In the genomic region with DNA sequence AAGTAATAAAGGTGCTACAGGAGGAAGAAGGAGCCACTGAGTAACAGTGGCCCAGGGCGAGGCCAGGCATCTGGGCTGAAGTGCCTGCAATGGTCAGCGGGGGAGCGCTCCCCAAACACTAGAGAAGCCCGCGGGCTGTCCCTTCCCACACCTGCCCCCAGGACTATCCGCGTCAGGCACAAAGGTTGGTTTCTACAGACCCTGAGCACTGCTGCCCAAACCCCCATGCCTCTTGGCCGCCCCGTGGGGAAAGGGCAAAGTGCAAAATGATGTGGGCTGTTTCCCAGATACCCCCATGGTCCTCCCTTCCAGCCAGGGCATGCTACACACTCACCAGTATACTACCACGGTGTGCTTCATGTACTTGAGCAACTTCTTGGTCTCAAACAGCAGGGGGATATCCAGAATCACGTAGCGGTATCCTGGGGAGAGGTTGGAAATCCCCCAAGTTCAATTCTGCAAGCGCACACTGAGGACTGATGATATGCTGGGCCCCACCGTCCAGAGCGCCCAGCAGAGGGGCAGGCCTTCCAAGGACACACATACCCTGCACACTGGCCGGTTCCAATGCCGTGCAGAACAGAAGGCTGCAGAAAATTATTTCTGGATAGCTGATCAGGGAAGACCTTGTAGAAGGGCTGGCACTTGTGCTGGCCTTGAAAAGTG, we compare ENCODE assay signal across 1 cellular context.
TF ChIP-seq lines count a peak whose summit lies in the region.

No MANE protein-coding gene starts in this region.

TF ChIP-seq in GM12878, 131 proteins besides CTCF, POLR2A, EP300 and RAD21:
- TF ChIP-seq, protein P1, sequence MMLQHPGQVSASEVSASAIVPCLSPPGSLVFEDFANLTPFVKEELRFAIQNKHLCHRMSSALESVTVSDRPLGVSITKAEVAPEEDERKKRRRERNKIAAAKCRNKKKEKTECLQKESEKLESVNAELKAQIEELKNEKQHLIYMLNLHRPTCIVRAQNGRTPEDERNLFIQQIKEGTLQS (IDR thresholded peaks at IDR 0.05; ENCODE audit: borderline replicate concordance, extremely low read depth, low read depth, low read length): no peak
- TF ChIP-seq PML (IDR thresholded peaks at IDR 0.05; ENCODE audit: low read length) (no peak), SMAD5 (IDR thresholded peaks at IDR 0.05; ENCODE audit: low read depth) (no peak), TAF1 (IDR thresholded peaks at IDR 0.05; ENCODE audit: borderline replicate concordance, low read depth, low read length) (no peak), BACH1 (IDR thresholded peaks at IDR 0.05; ENCODE audit: borderline replicate concordance) (no peak), MYB (IDR thresholded peaks at IDR 0.05; ENCODE audit: borderline replicate concordance, low read depth, low read length) (no peak), NFXL1 (IDR thresholded peaks at IDR 0.05; ENCODE audit: borderline replicate concordance) (no peak), ZNF622 (IDR thresholded peaks at IDR 0.05) (no peak), CEBPB (IDR thresholded peaks at IDR 0.05; ENCODE audit: borderline replicate concordance in 1 of 2, low read depth in 2 of 2, low read length in 2 of 2) (no peak), CREM (IDR thresholded peaks at IDR 0.05; ENCODE audit: low read depth) (no peak), IKZF1 (conservative IDR thresholded peaks at IDR 0.05) (0 out of 2 replicates have a peak, but pooled peaks have one; percentile 20), RELA (IDR thresholded peaks at IDR 0.05; ENCODE audit: borderline replicate concordance, partially characterized antibody) (peak; percentile 91), ZNF217 (IDR thresholded peaks at IDR 0.05) (no peak), DPF2 (IDR thresholded peaks at IDR 0.05) (peak; percentile 52), NFYA (IDR thresholded peaks at IDR 0.05; ENCODE audit: borderline replicate concordance, low read depth, low read length) (no peak), SUZ12 (IDR thresholded peaks at IDR 0.05; ENCODE audit: unreplicated experiment) (no peak), CHD1 (IDR thresholded peaks at IDR 0.05; ENCODE audit: low read depth, low read length) (no peak), NBN (IDR thresholded peaks at IDR 0.05) (0 out of 2 replicates have a peak, but pooled peaks have one; percentile 25), BHLHE40 (IDR thresholded peaks at IDR 0.05; ENCODE audit: borderline replicate concordance in 1 of 2, low read depth in 2 of 2, low read length in 1 of 2) (no peak), MTA3 (IDR thresholded peaks at IDR 0.05; ENCODE audit: borderline replicate concordance, low read length) (no peak), KAT2A (conservative IDR thresholded peaks at IDR 0.05; ENCODE audit: control insufficient read depth, low read depth, low read length) (no peak), LARP7 (IDR thresholded peaks at IDR 0.05) (no peak), NR2C1 (IDR thresholded peaks at IDR 0.05) (no peak), CHD4 (IDR thresholded peaks at IDR 0.05) (no peak), RCOR1 (conservative IDR thresholded peaks at IDR 0.05; ENCODE audit: low read depth, low read length) (no peak), POLR2AphosphoS2 (IDR thresholded peaks at IDR 0.05; ENCODE audit: low read depth, low read length) (no peak), SMC3 (IDR thresholded peaks at IDR 0.05; ENCODE audit: borderline replicate concordance, low read length) (peak; percentile 29; the same call in 1 of the 2 replicates), YY1 (IDR thresholded peaks at IDR 0.05; ENCODE audit: low read depth, low read length) (no peak), SIN3A (IDR thresholded peaks at IDR 0.05; ENCODE audit: low read depth, low read length) (no peak)
- TF ChIP-seq, protein P2, sequence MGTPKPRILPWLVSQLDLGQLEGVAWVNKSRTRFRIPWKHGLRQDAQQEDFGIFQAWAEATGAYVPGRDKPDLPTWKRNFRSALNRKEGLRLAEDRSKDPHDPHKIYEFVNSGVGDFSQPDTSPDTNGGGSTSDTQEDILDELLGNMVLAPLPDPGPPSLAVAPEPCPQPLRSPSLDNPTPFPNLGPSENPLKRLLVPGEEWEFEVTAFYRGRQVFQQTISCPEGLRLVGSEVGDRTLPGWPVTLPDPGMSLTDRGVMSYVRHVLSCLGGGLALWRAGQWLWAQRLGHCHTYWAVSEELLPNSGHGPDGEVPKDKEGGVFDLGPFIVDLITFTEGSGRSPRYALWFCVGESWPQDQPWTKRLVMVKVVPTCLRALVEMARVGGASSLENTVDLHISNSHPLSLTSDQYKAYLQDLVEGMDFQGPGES (IDR thresholded peaks at IDR 0.05): no peak
- TF ChIP-seq, protein P3, sequence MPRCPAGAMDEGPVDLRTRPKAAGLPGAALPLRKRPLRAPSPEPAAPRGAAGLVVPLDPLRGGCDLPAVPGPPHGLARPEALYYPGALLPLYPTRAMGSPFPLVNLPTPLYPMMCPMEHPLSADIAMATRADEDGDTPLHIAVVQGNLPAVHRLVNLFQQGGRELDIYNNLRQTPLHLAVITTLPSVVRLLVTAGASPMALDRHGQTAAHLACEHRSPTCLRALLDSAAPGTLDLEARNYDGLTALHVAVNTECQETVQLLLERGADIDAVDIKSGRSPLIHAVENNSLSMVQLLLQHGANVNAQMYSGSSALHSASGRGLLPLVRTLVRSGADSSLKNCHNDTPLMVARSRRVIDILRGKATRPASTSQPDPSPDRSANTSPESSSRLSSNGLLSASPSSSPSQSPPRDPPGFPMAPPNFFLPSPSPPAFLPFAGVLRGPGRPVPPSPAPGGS (IDR thresholded peaks at IDR 0.05; ENCODE audit: borderline replicate concordance, insufficient read depth, low read depth, low read length, poor library complexity, severe bottlenecking): no peak
- TF ChIP-seq, protein P4, sequence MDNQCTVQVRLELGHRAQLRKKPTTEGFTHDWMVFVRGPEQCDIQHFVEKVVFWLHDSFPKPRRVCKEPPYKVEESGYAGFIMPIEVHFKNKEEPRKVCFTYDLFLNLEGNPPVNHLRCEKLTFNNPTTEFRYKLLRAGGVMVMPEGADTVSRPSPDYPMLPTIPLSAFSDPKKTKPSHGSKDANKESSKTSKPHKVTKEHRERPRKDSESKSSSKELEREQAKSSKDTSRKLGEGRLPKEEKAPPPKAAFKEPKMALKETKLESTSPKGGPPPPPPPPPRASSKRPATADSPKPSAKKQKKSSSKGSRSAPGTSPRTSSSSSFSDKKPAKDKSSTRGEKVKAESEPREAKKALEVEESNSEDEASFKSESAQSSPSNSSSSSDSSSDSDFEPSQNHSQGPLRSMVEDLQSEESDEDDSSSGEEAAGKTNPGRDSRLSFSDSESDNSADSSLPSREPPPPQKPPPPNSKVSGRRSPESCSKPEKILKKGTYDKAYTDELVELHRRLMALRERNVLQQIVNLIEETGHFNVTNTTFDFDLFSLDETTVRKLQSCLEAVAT (IDR thresholded peaks at IDR 0.05): peak; percentile 54; the same call in 1 of the 2 replicates
- TF ChIP-seq, protein P5, sequence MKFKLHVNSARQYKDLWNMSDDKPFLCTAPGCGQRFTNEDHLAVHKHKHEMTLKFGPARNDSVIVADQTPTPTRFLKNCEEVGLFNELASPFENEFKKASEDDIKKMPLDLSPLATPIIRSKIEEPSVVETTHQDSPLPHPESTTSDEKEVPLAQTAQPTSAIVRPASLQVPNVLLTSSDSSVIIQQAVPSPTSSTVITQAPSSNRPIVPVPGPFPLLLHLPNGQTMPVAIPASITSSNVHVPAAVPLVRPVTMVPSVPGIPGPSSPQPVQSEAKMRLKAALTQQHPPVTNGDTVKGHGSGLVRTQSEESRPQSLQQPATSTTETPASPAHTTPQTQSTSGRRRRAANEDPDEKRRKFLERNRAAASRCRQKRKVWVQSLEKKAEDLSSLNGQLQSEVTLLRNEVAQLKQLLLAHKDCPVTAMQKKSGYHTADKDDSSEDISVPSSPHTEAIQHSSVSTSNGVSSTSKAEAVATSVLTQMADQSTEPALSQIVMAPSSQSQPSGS (IDR thresholded peaks at IDR 0.05; ENCODE audit: low read length): no peak
- TF ChIP-seq, protein P6, sequence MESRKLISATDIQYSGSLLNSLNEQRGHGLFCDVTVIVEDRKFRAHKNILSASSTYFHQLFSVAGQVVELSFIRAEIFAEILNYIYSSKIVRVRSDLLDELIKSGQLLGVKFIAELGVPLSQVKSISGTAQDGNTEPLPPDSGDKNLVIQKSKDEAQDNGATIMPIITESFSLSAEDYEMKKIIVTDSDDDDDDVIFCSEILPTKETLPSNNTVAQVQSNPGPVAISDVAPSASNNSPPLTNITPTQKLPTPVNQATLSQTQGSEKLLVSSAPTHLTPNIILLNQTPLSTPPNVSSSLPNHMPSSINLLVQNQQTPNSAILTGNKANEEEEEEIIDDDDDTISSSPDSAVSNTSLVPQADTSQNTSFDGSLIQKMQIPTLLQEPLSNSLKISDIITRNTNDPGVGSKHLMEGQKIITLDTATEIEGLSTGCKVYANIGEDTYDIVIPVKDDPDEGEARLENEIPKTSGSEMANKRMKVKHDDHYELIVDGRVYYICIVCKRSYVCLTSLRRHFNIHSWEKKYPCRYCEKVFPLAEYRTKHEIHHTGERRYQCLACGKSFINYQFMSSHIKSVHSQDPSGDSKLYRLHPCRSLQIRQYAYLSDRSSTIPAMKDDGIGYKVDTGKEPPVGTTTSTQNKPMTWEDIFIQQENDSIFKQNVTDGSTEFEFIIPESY (IDR thresholded peaks at IDR 0.05): peak; percentile 55; the same call in 1 of the 2 replicates
- TF ChIP-seq, protein P7, sequence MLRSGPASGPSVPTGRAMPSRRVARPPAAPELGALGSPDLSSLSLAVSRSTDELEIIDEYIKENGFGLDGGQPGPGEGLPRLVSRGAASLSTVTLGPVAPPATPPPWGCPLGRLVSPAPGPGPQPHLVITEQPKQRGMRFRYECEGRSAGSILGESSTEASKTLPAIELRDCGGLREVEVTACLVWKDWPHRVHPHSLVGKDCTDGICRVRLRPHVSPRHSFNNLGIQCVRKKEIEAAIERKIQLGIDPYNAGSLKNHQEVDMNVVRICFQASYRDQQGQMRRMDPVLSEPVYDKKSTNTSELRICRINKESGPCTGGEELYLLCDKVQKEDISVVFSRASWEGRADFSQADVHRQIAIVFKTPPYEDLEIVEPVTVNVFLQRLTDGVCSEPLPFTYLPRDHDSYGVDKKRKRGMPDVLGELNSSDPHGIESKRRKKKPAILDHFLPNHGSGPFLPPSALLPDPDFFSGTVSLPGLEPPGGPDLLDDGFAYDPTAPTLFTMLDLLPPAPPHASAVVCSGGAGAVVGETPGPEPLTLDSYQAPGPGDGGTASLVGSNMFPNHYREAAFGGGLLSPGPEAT (IDR thresholded peaks at IDR 0.05; ENCODE audit: low read depth): peak; percentile 77; the same call in 1 of the 2 replicates
- TF ChIP-seq, protein P8, sequence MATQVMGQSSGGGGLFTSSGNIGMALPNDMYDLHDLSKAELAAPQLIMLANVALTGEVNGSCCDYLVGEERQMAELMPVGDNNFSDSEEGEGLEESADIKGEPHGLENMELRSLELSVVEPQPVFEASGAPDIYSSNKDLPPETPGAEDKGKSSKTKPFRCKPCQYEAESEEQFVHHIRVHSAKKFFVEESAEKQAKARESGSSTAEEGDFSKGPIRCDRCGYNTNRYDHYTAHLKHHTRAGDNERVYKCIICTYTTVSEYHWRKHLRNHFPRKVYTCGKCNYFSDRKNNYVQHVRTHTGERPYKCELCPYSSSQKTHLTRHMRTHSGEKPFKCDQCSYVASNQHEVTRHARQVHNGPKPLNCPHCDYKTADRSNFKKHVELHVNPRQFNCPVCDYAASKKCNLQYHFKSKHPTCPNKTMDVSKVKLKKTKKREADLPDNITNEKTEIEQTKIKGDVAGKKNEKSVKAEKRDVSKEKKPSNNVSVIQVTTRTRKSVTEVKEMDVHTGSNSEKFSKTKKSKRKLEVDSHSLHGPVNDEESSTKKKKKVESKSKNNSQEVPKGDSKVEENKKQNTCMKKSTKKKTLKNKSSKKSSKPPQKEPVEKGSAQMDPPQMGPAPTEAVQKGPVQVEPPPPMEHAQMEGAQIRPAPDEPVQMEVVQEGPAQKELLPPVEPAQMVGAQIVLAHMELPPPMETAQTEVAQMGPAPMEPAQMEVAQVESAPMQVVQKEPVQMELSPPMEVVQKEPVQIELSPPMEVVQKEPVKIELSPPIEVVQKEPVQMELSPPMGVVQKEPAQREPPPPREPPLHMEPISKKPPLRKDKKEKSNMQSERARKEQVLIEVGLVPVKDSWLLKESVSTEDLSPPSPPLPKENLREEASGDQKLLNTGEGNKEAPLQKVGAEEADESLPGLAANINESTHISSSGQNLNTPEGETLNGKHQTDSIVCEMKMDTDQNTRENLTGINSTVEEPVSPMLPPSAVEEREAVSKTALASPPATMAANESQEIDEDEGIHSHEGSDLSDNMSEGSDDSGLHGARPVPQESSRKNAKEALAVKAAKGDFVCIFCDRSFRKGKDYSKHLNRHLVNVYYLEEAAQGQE (IDR thresholded peaks at IDR 0.05; ENCODE audit: low read depth, low read length): no peak
- TF ChIP-seq, protein P9, sequence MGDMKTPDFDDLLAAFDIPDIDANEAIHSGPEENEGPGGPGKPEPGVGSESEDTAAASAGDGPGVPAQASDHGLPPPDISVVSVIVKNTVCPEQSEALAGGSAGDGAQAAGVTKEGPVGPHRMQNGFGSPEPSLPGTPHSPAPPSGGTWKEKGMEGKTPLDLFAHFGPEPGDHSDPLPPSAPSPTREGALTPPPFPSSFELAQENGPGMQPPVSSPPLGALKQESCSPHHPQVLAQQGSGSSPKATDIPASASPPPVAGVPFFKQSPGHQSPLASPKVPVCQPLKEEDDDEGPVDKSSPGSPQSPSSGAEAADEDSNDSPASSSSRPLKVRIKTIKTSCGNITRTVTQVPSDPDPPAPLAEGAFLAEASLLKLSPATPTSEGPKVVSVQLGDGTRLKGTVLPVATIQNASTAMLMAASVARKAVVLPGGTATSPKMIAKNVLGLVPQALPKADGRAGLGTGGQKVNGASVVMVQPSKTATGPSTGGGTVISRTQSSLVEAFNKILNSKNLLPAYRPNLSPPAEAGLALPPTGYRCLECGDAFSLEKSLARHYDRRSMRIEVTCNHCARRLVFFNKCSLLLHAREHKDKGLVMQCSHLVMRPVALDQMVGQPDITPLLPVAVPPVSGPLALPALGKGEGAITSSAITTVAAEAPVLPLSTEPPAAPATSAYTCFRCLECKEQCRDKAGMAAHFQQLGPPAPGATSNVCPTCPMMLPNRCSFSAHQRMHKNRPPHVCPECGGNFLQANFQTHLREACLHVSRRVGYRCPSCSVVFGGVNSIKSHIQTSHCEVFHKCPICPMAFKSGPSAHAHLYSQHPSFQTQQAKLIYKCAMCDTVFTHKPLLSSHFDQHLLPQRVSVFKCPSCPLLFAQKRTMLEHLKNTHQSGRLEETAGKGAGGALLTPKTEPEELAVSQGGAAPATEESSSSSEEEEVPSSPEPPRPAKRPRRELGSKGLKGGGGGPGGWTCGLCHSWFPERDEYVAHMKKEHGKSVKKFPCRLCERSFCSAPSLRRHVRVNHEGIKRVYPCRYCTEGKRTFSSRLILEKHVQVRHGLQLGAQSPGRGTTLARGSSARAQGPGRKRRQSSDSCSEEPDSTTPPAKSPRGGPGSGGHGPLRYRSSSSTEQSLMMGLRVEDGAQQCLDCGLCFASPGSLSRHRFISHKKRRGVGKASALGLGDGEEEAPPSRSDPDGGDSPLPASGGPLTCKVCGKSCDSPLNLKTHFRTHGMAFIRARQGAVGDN (IDR thresholded peaks at IDR 0.05): 0 out of 2 replicates have a peak, but pooled peaks have one; percentile 53
